8 cellular contexts compared by ENCODE assay signal in genomic region chr13:30847697-30848307, GRCh38. TPM values are rescaled to one million over a fixed set of nuclear protein-coding genes. Genes with fewer than 3 reads are reported as not detected.
DNase-seq lines count a peak whose midpoint lies in the region; ATAC-seq and TF ChIP-seq lines count a peak whose summit lies in the region.

No MANE protein-coding gene starts in this region.

- TF ChIP-seq CTCF in endothelial cell (IDR thresholded peaks at IDR 0.05; ENCODE audit: unreplicated experiment), result no peak

- no peaks in the 10 kb centered on the region for H3K27me3 ChIP-seq in skeletal muscle tissue (ENCODE audit: control insufficient read depth in 3 of 3, insufficient read depth in 3 of 3, low read length in 3 of 3)

- H3K36me3 ChIP-seq in skeletal muscle tissue (ENCODE audit: control insufficient read depth in 3 of 3, insufficient read depth in 3 of 3, low read length in 3 of 3), result no peaks in the 10 kb centered on the region

- peaks cover 0 to 4% (median 0%) of the 10 kb centered on the region in 3 donors for H3K9me3 ChIP-seq in skeletal muscle tissue (ENCODE audit: control insufficient read depth in 3 of 3, low read length in 3 of 3)

- peaks cover 3% of the 10 kb centered on the region for H3K4me1 Mint-ChIP-seq in endothelial cell (ENCODE audit: unreplicated experiment)

- H3K36me3 Mint-ChIP-seq in endothelial cell (ENCODE audit: low read depth, unreplicated experiment), result no peaks in the 10 kb centered on the region

- H3K4me1 ChIP-seq in skeletal muscle tissue (ENCODE audit: control insufficient read depth in 3 of 3, insufficient read depth in 3 of 3, low read length in 3 of 3), result peaks cover 0 to 5% (median 4%) of the 10 kb centered on the region in 3 donors

- DNase-seq in NCI-H69 (lab: John Stamatoyannopoulos, UW) (peak; percentile 27), fibroblast of peridontal ligament (ENCODE audit: extremely low read depth) (peak; percentile 99), endothelial cell (ENCODE audit: low spot score) (no peak), LoVo (ENCODE audit: low spot score) (no peak)
- DNase-seq in activated CD4-positive, CD25-positive, alpha-beta regulatory T cell treated with anti-CD3 and anti-CD28 coated beads, Interleukin-2, amount 50 U/mL, for 72 hours, result no peak
- DNase-seq in activated CD8-positive, alpha-beta memory T cell treated with anti-CD3 and anti-CD28 coated beads, Interleukin-2, amount 50 U/mL, for 4 hours, result no peak

- H3K27ac Mint-ChIP-seq in endothelial cell (ENCODE audit: unreplicated experiment), result no peak overlapping the region

- peak overlapping the region; percentile 67 for H3K27ac ChIP-seq in skeletal muscle tissue (ENCODE audit: low read depth, low read length)

- H3K9ac ChIP-seq in skeletal muscle tissue (ENCODE audit: low read depth in 1 of 3, low read length in 3 of 3), result no peak overlapping the region

- no peaks in the 10 kb centered on the region for H3K9me3 Mint-ChIP-seq in endothelial cell (ENCODE audit: unreplicated experiment)

- H3K27me3 Mint-ChIP-seq in endothelial cell (ENCODE audit: unreplicated experiment), result no peaks in the 10 kb centered on the region

- H3K4me3 Mint-ChIP-seq in endothelial cell (ENCODE audit: unreplicated experiment), result no peak overlapping the region

- peak overlapping the region in 1 of 3 donors; percentile 22 for H3K4me3 ChIP-seq in skeletal muscle tissue (ENCODE audit: low read length in 3 of 3)

- peak; percentile 48 for ATAC-seq in GM19035 (IDR thresholded peaks at IDR 0.05; ENCODE audit: unreplicated experiment)

RNA-seq across cellular contexts. Expression of gene MEDAG, which starts 58.3 kb away (rescaled TPM):
- 11.5 TPM for total RNA-seq in skeletal muscle tissue
- 0.77 TPM for total RNA-seq in endothelial cell (ENCODE audit: unreplicated experiment)

Comparison
In these comparisons a context has a peak if more than half of its experiments do, and no peak if none do; other contexts are left out.
1. DNase-seq: peak in NCI-H69 (single experiment) and fibroblast of peridontal ligament (single experiment); none in endothelial cell (single experiment), activated CD4-positive, CD25-positive, alpha-beta regulatory T cell treated with anti-CD3 and anti-CD28 coated beads, Interleukin-2, amount 50 U/mL, for 72 hours (single experiment), LoVo (single experiment) and activated CD8-positive, alpha-beta memory T cell treated with anti-CD3 and anti-CD28 coated beads, Interleukin-2, amount 50 U/mL, for 4 hours (single experiment).